8 cellular contexts compared by ENCODE assay signal in genomic region chr22:24274696-24275405, GRCh38. TPM values are rescaled to one million over a fixed set of nuclear protein-coding genes. Genes with fewer than 3 reads are reported as not detected.
DNase-seq lines count a peak whose midpoint lies in the region; ATAC-seq, FAIRE-seq and TF ChIP-seq lines count a peak whose summit lies in the region.
"Not testable (repeated sequence)": the region's sequence is repeated elsewhere in the genome, so short reads cannot be mapped to it uniquely, and the experiment has no call there.

No MANE protein-coding gene starts in this region.

- not testable (repeated sequence) for H3K27ac ChIP-seq in CD4-positive, alpha-beta T cell (ENCODE audit: low read depth, low read length)
- peak overlapping the region in 3 of 4 donors; percentile 63 to 79 (median 70) for H3K27ac ChIP-seq in gastroesophageal sphincter

- FAIRE-seq in bronchial epithelial cell (lab: Jason Lieb, UNC) = not testable (repeated sequence)

- not testable (repeated sequence) for TF ChIP-seq EP300 in gastroesophageal sphincter (IDR thresholded peaks at IDR 0.05)

- not testable (repeated sequence) for H3K9me3 Mint-ChIP-seq in CD4-positive, alpha-beta T cell; memory B cell; progenitor cell of endocrine pancreas (ENCODE audit: low read depth)

- not testable (repeated sequence) for ATAC-seq in CD4-positive, alpha-beta T cell (ENCODE audit: poor library complexity); T-helper 17 cell; gastroesophageal sphincter; memory B cell (ENCODE audit: low read depth)

- peaks cover 7 to 64% (median 23%) of the 10 kb centered on the region in 3 donors for H3K4me1 ChIP-seq in gastroesophageal sphincter

- H3K27me3 Mint-ChIP-seq in CD4-positive, alpha-beta T cell; T-helper 17 cell; memory B cell; progenitor cell of endocrine pancreas: not testable (repeated sequence)

- not testable (repeated sequence) for DNase-seq in CD4-positive, alpha-beta T cell; T-helper 17 cell; memory B cell (ENCODE audit: low spot score in 2 of 2); progenitor cell of endocrine pancreas (ENCODE audit: low spot score, unreplicated experiment)
- DNase-seq in M059J (ENCODE audit: low read depth) = peak; percentile 43
- DNase-seq in bronchial epithelial cell (ENCODE audit: low read depth) = peak; percentile 11
- DNase-seq in superior temporal gyrus (ENCODE audit: extremely low spot score) = peak; percentile 5

- not testable (repeated sequence) for H3K9me3 ChIP-seq in CD4-positive, alpha-beta T cell (ENCODE audit: control insufficient read depth, low read length); T-helper 17 cell (ENCODE audit: control insufficient read depth, low read length, poor library complexity, severe bottlenecking); gastroesophageal sphincter

- not testable (repeated sequence) for H3K36me3 Mint-ChIP-seq in CD4-positive, alpha-beta T cell (ENCODE audit: low read depth); T-helper 17 cell (ENCODE audit: low read depth); memory B cell; progenitor cell of endocrine pancreas (ENCODE audit: insufficient read depth)

- 30 to 31% methylated on average over 3 to 5 of the region's 7 CpGs for WGBS in gastroesophageal sphincter (ENCODE audit: low coverage in 1 of 2), 2 donors

- H3K4me1 Mint-ChIP-seq in CD4-positive, alpha-beta T cell (ENCODE audit: low read depth) = peaks cover 58% of the 10 kb centered on the region
- H3K4me1 Mint-ChIP-seq in T-helper 17 cell = peaks cover 22% of the 10 kb centered on the region
- H3K4me1 Mint-ChIP-seq in memory B cell = peaks cover 29% of the 10 kb centered on the region
- H3K4me1 Mint-ChIP-seq in progenitor cell of endocrine pancreas (ENCODE audit: low read depth) = peaks cover 25% of the 10 kb centered on the region

- peak overlapping the region; percentile 35 for H3K4me3 Mint-ChIP-seq in CD4-positive, alpha-beta T cell
- H3K4me3 Mint-ChIP-seq in T-helper 17 cell; progenitor cell of endocrine pancreas (ENCODE audit: low read depth): not testable (repeated sequence)
- H3K4me3 Mint-ChIP-seq in memory B cell = peak overlapping the region; percentile 64

- not testable (repeated sequence) for TF ChIP-seq POLR2A in gastroesophageal sphincter (IDR thresholded peaks at IDR 0.05)

- CTCF ChIA-PET in CD4-positive, alpha-beta T cell (lab: Charles Lee) = not testable (repeated sequence)

- H3K27me3 ChIP-seq in CD4-positive, alpha-beta T cell (ENCODE audit: control insufficient read depth, insufficient read depth, low read length); bronchial epithelial cell (ENCODE audit: control insufficient read depth, insufficient read depth, low read length); gastroesophageal sphincter: not testable (repeated sequence)

- not testable (repeated sequence) for H3K27ac Mint-ChIP-seq in CD4-positive, alpha-beta T cell
- peak overlapping the region; percentile 47 for H3K27ac Mint-ChIP-seq in T-helper 17 cell
- peak overlapping the region; percentile 77 for H3K27ac Mint-ChIP-seq in memory B cell
- H3K27ac Mint-ChIP-seq in progenitor cell of endocrine pancreas = peak overlapping the region; percentile 73

- intact Hi-C loops in CD4-positive, alpha-beta T cell (cut with DNase I, micrococcal nuclease) = not testable (repeated sequence)

- H3K36me3 ChIP-seq in bronchial epithelial cell (ENCODE audit: control insufficient read depth, insufficient read depth, low read length); gastroesophageal sphincter: not testable (repeated sequence)

- POLR2A ChIA-PET in CD4-positive, alpha-beta T cell (lab: Charles Lee) = not testable (repeated sequence)

- H3K4me3 ChIP-seq in bronchial epithelial cell (ENCODE audit: low read depth, low read length); gastroesophageal sphincter: not testable (repeated sequence)

- TF ChIP-seq CTCF in CD4-positive, alpha-beta T cell (IDR thresholded peaks at IDR 0.05) = peak; percentile 10
- not testable (repeated sequence) for TF ChIP-seq CTCF in bronchial epithelial cell (IDR thresholded peaks at IDR 0.05; ENCODE audit: insufficient read depth, low read length, severe bottlenecking); progenitor cell of endocrine pancreas (IDR thresholded peaks at IDR 0.05; ENCODE audit: unreplicated experiment)
- TF ChIP-seq CTCF in gastroesophageal sphincter (IDR thresholded peaks at IDR 0.05) = peak in 1 of 4 experiments; percentile 31

RNA-seq across cellular contexts. Expression of gene SPECC1L, which starts 4.2 kb away (rescaled TPM):
- 10 to 100 TPM; 27.5 to 31.8 TPM for total RNA-seq in CD4-positive, alpha-beta T cell
- total RNA-seq in M059J (2014; rRNA removed; shearing (Covaris generic)) = 13.9 and 22.4 TPM in 2 replicates
- total RNA-seq in T-helper 17 cell = 10 to 100 TPM; 34.9 to 35.2 TPM
- total RNA-seq in bronchial epithelial cell = 25.0 and 28.3 TPM in 2 replicates
- total RNA-seq in gastroesophageal sphincter = 100 to 1,000 TPM in 2 of 4 donors, 10 to 100 TPM in 2; 62.3 to 110 (median 92.5) TPM
- 87.7 and 96.9 TPM in 2 replicates for total RNA-seq in progenitor cell of endocrine pancreas

RNA-seq across cellular contexts. Expression of gene GGT5, which starts 30.0 kb away (rescaled TPM):
- total RNA-seq in CD4-positive, alpha-beta T cell = not detected
- total RNA-seq in M059J (2014; rRNA removed; shearing (Covaris generic)) = not detected in 2 replicates
- total RNA-seq in T-helper 17 cell (not detected), bronchial epithelial cell (not detected in 2 replicates), gastroesophageal sphincter (10 to 100 TPM; 26.3 to 38.9 (median 34.7) TPM), progenitor cell of endocrine pancreas (not detected in 2 replicates)

Comparison
In these comparisons a context has a peak if more than half of its experiments do, and no peak if none do; other contexts are left out.
1. RNA of gene GGT5, which starts 30.0 kb away (total RNA-seq): 26.3 to 38.9 TPM in gastroesophageal sphincter; not detected in CD4-positive, alpha-beta T cell, not detected in progenitor cell of endocrine pancreas, not detected in T-helper 17 cell, not detected in M059J and not detected in bronchial epithelial cell; every median in the first group is over 10 times any median in the second.